1 cellular context compared by ENCODE assay signal in the genomic region with DNA sequence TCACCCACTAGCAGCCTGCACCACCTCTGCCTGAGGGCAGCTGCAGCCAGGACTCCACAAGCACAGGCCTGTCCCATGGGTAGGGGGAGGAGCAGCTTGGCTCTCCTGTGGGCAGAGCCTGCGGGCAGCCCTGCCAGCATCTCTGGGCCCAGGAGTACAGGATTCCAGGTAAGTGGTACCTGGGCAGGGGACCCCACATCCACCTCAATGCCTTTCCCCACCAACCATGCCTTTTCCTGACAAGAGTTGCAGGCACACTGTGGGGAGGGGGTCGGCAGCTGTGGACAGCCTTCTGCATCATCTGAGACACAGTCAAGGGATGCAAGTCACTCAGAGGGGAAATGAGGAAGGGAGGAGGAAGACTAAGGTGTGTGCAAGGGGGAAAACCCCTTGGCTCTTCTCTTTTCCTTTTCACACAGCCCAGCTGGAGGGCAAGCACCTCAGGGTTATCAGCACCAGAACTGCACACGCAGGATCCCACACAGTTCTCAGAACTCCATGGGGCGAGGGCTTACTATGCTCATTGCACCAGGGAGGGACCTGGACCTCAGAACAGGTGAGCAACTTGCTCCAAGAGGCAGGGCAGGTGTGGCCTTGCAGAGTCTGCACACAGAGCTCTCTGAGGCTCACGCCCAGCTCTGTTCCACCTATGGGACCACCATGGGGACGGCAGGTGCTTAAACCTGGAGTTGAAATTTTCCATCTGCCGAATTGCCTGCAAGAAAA.
TF ChIP-seq lines count a peak whose summit lies in the region.

No MANE protein-coding gene starts in this region.

TF ChIP-seq in H1, 55 proteins besides CTCF, POLR2A, EP300 and RAD21:
- TF ChIP-seq SAP30 (IDR thresholded peaks at IDR 0.05; ENCODE audit: insufficient read depth, insufficient replicate concordance, low read length) (no peak), TEAD4 (IDR thresholded peaks at IDR 0.05; ENCODE audit: low read depth, low read length) (no peak), BACH1 (IDR thresholded peaks at IDR 0.05; ENCODE audit: low read length) (no peak), SP2 (IDR thresholded peaks at IDR 0.05; ENCODE audit: low read length) (no peak), MAFK (IDR thresholded peaks at IDR 0.05; ENCODE audit: low read depth, low read length) (no peak), JUN (IDR thresholded peaks at IDR 0.05; ENCODE audit: low read depth, low read length) (no peak), NANOG (IDR thresholded peaks at IDR 0.05; ENCODE audit: insufficient read depth, low read depth, low read length, poor library complexity, severe bottlenecking) (no peak), SP4 (IDR thresholded peaks at IDR 0.05; ENCODE audit: low read length) (no peak), CBX5 (IDR thresholded peaks at IDR 0.05; ENCODE audit: low read depth, low read length) (no peak), CREB1 (IDR thresholded peaks at IDR 0.05) (no peak), CTBP2 (IDR thresholded peaks at IDR 0.05; ENCODE audit: borderline replicate concordance, insufficient read depth, insufficient read length, low read length) (no peak), TBP (IDR thresholded peaks at IDR 0.05; ENCODE audit: low read depth, low read length) (no peak), TAF1 (IDR thresholded peaks at IDR 0.05; ENCODE audit: low read depth, low read length) (no peak), SP1 (IDR thresholded peaks at IDR 0.05; ENCODE audit: low read depth, low read length) (no peak), SUZ12 (IDR thresholded peaks at IDR 0.05; ENCODE audit: low read length) (no peak)
- TF ChIP-seq, protein P1, sequence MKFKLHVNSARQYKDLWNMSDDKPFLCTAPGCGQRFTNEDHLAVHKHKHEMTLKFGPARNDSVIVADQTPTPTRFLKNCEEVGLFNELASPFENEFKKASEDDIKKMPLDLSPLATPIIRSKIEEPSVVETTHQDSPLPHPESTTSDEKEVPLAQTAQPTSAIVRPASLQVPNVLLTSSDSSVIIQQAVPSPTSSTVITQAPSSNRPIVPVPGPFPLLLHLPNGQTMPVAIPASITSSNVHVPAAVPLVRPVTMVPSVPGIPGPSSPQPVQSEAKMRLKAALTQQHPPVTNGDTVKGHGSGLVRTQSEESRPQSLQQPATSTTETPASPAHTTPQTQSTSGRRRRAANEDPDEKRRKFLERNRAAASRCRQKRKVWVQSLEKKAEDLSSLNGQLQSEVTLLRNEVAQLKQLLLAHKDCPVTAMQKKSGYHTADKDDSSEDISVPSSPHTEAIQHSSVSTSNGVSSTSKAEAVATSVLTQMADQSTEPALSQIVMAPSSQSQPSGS (IDR thresholded peaks at IDR 0.05; ENCODE audit: low read length), result no peak
- TF ChIP-seq, protein P2, sequence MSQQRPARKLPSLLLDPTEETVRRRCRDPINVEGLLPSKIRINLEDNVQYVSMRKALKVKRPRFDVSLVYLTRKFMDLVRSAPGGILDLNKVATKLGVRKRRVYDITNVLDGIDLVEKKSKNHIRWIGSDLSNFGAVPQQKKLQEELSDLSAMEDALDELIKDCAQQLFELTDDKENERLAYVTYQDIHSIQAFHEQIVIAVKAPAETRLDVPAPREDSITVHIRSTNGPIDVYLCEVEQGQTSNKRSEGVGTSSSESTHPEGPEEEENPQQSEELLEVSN (IDR thresholded peaks at IDR 0.05), result no peak
